Comparison of ENCODE assay signal across 18 cellular contexts in genomic region chr2:235506997-235507615, GRCh38. TPM values are rescaled to one million over a fixed set of nuclear protein-coding genes. Genes with fewer than 3 reads are reported as not detected.
A peak's percentile ranks its signal among the peaks of the same experiment; 100 is the strongest.
DNase-seq lines count a peak whose midpoint lies in the region; ATAC-seq and TF ChIP-seq lines count a peak whose summit lies in the region.
"Had no signal": no experiment of that assay in that cellular context is flagged by ENCODE, and none has a peak within 500 bp of the region (broad histone marks: within the 10 kb centered on the region; RNA-seq: fewer than 3 reads in every experiment).

No MANE protein-coding gene starts in this region.

- H3K4me1 ChIP-seq in psoas muscle, result peaks cover 45% of the 10 kb centered on the region

- H3K4me3 ChIP-seq in psoas muscle, result peak overlapping the region; percentile 33
- H3K4me3 ChIP-seq in brain microvascular endothelial cell (ENCODE audit: low read depth, low read length), result no peak overlapping the region
- H3K4me3 ChIP-seq: vagina had no signal

- intact Hi-C loops in psoas muscle (cut with DNase I), result no loop called here
- intact Hi-C loops in cardiac septum (cut with DNase I), result no loop called here

- H3K36me3 ChIP-seq in psoas muscle (ENCODE audit: insufficient read depth in 1 of 2, low read depth in 1 of 2) (no peaks in the 10 kb centered on the region), brain microvascular endothelial cell (replicated peaks) (no peaks in the 10 kb centered on the region)
- H3K36me3 ChIP-seq: neutrophil, vagina had no signal

- in situ Hi-C loops in brain microvascular endothelial cell (cut with HindIII; ENCODE audit: low pct_ligation_motif_present, low sequenced_read_pairs), result no loop called here

- TF ChIP-seq CTCF in psoas muscle (IDR thresholded peaks at IDR 0.05), result no peak
- no peak for TF ChIP-seq CTCF in brain microvascular endothelial cell (IDR thresholded peaks at IDR 0.05; ENCODE audit: low read depth, low read length, missing control alignments)

- no peaks in the 10 kb centered on the region for H3K9me3 ChIP-seq in psoas muscle
- H3K9me3 ChIP-seq: neutrophil, vagina had no signal

- 46 to 65% (median 52%) methylated on average over 25 of the region's 25 CpGs for WGBS in psoas muscle, 3 donors

- peak; percentile 55 to 78 (median 65) for ATAC-seq in psoas muscle
- ATAC-seq: left ventricle myocardium superior, SK-N-SH treated with all-trans-retinoic acid at 6 μM for 48 hours had no signal

- peak; percentile 23 for DNase-seq in NCI-H1092 treated with DMSO at 0.1 percent for 48 hours (lab: John Stamatoyannopoulos, UW)
- DNase-seq in NCI-H1092 (lab: John Stamatoyannopoulos, UW), result no peak
- DNase-seq in NCI-H69 (lab: John Stamatoyannopoulos, UW), result peak; percentile 67
- peak; percentile 55 for DNase-seq in islet precursor cell
- DNase-seq in psoas muscle, result no peak
- no peak for DNase-seq in brain microvascular endothelial cell
- DNase-seq in cardiac septum (ENCODE audit: low spot score), result no peak
- no peak for DNase-seq in activated CD4-positive, alpha-beta T cell treated with anti-CD3 and anti-CD28 coated beads for 1 hour
- DNase-seq: 8988T; activated naive CD8-positive, alpha-beta T cell treated with anti-CD3 and anti-CD28 coated beads, Interleukin-2, amount 10 ng/mL, durations not matched to agents 7 days and 5 days; H7; left ventricle myocardium superior; NK-92 treated with Interleukin-12 subunit alpha and Interleukin-12 subunit beta, amount 100 ng/mL, for 24 hours; retina; stimulated activated CD8-positive, alpha-beta memory T cell treated with anti-CD3 and anti-CD28 coated beads, Interleukin-4, amount 100 ng/mL, for 48 hours had no signal

- H3K27ac ChIP-seq in psoas muscle (peak overlapping the region; percentile 64), brain microvascular endothelial cell (no peak overlapping the region)
- H3K27ac ChIP-seq: neutrophil, vagina had no signal

- H3K27me3 ChIP-seq in psoas muscle (ENCODE audit: insufficient read depth in 3 of 3, low read length in 2 of 3) (no peaks in the 10 kb centered on the region), brain microvascular endothelial cell (replicated peaks) (no peaks in the 10 kb centered on the region)
- H3K27me3 ChIP-seq: vagina had no signal

RNA-seq across cellular contexts. Expression of gene AGAP1, which starts 13.3 kb away (rescaled TPM):
- 10 to 100 TPM; 14.3 to 21.6 (median 18.6) TPM for total RNA-seq in psoas muscle
- 10 to 100 TPM in 1 of 3 donors, 1 to 10 TPM in 2; 4.2 to 19.6 (median 5.8) TPM for polyA plus RNA-seq in psoas muscle
- total RNA-seq in cardiac septum, result 18.7 TPM

Comparison
In these comparisons a context has a peak if more than half of its experiments do, and no peak if none do; other contexts are left out.
1. DNase-seq: peak in NCI-H1092 treated with DMSO at 0.1 percent for 48 hours (single experiment), NCI-H69 (single experiment) and islet precursor cell (single experiment); none in NCI-H1092 (single experiment), psoas muscle (0 of 2), brain microvascular endothelial cell (single experiment), cardiac septum (single experiment) and activated CD4-positive, alpha-beta T cell treated with anti-CD3 and anti-CD28 coated beads for 1 hour (single experiment).